ENCODE assay signal across 8 cellular contexts in the genomic region with DNA sequence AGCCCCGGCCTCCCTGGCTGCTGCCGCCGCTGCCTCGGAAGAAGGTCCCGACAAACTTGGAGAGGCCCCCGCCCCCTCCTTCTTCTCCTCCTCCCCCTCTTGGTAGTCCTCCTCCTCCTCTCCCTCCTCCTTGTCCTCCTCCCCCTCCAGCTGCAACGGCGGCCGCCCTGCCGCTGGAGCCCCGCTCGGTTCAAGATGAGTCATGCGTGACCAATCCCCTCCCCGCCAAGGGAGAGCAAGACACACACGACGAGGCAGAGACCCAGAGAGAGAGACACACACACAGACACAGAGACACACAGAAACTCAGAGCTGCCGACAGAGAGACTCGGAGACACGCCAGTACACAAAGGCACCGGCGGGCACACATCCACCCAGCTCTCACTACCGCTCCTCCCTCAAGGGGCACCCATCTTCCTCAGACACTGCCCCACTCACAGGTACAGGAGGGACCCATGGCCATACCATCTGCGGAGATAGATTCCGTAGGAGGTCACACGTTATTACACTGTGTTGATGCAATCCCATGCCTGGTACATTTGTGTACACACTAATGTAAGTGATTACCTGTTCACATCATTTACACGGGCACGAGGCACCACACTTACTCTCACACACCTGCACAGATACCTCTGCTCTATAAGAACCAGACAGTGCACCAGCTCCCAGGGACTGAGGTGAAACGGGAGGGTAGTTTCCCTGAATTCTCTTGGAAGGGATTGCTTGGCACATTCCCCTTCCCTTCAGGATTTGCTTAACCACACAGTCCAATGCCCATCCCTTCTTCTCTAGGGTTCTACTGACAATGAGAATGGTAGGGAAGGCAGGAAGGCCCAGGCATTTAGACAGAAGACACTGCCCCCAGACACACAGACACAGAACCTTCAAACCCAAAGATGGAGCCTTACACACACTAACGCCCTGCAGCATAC. TPM values are rescaled to one million over a fixed set of nuclear protein-coding genes. Genes with fewer than 3 reads are reported as not detected.
DNase-seq lines count a peak whose midpoint lies in the region; ATAC-seq and TF ChIP-seq lines count a peak whose summit lies in the region.

A gene (minus strand): TSS at position 52 of the 932 bp plus-strand sequence. CDS start 217 bp downstream, outside the sequence.

- peaks cover 5% of the 10 kb centered on the region for H3K4me1 ChIP-seq in skeletal muscle satellite cell (ENCODE audit: control insufficient read depth, insufficient read depth, low read length)

- no peaks in the 10 kb centered on the region for H3K36me3 ChIP-seq in WERI-Rb-1
- no peaks in the 10 kb centered on the region for H3K36me3 ChIP-seq in skeletal muscle satellite cell (ENCODE audit: insufficient read depth, low read length)

- DNase-seq in HCEC 1CT (peak; percentile 51), WERI-Rb-1 (peak; percentile 55), left cardiac atrium (no peak), NOMO-1 treated with DMSO at 0.1 percent for 48 hours (lab: John Stamatoyannopoulos, UW; ENCODE audit: unreplicated experiment) (no peak), SKM-1 (lab: John Stamatoyannopoulos, UW; ENCODE audit: unreplicated experiment) (no peak)
- DNase-seq in NK-92 treated with Interleukin-12 subunit alpha and Interleukin-12 subunit beta, amount 100 ng/mL, for 24 hours (lab: John Stamatoyannopoulos, UW) = no peak

- H3K9me3 ChIP-seq in WERI-Rb-1 (ENCODE audit: severe bottlenecking) (peaks cover 16% of the 10 kb centered on the region), skeletal muscle satellite cell (replicated peaks; ENCODE audit: low read length) (no peaks in the 10 kb centered on the region)

- H3K4me3 ChIP-seq in WERI-Rb-1 (ENCODE audit: low read depth, low read length) = peak within 1 kb of the TSS; percentile 41
- H3K4me3 ChIP-seq in skeletal muscle satellite cell (ENCODE audit: low read length) = peak within 1 kb of the TSS; percentile 67

- no peak within 1 kb of the TSS for H3K27ac ChIP-seq in WERI-Rb-1

- H3K27me3 ChIP-seq in WERI-Rb-1 (ENCODE audit: insufficient read depth, low read depth, severe bottlenecking) (peaks cover 80% of the 10 kb centered on the region), skeletal muscle satellite cell (ENCODE audit: control insufficient read depth, insufficient read depth, low read length) (peaks cover 83% of the 10 kb centered on the region)

- H3K4me2 ChIP-seq in skeletal muscle satellite cell (ENCODE audit: low read length) = peak within 1 kb of the TSS; percentile 84

- ATAC-seq in left cardiac atrium = peak; percentile 24 to 62
- ATAC-seq in HG02623 (IDR thresholded peaks at IDR 0.05; ENCODE audit: unreplicated experiment) = no peak

- intact Hi-C loops in left cardiac atrium (cut with DNase I) = no loop called here

- no peak for TF ChIP-seq CTCF in WERI-Rb-1 (IDR thresholded peaks at IDR 0.05; ENCODE audit: low read depth, low read length)

- no peak within 1 kb of the TSS for H3K9ac ChIP-seq in skeletal muscle satellite cell (ENCODE audit: low read depth, low read length)

RNA-seq across cellular contexts. Expression of the gene that starts here (rescaled TPM):
- 10 to 100 TPM in 1 of 2 donors, 1 to 10 TPM in 1; 6.1 to 11.3 TPM for total RNA-seq in left cardiac atrium
- not detected in 2 replicates for total RNA-seq in skeletal muscle satellite cell (2012; rRNA removed)

Comparison
In these comparisons a context has a peak if more than half of its experiments do, and no peak if none do; other contexts are left out.
1. DNase-seq: peak in HCEC 1CT (single experiment) and WERI-Rb-1 (single experiment); none in left cardiac atrium (single experiment), NOMO-1 treated with DMSO at 0.1 percent for 48 hours (single experiment), SKM-1 (single experiment) and NK-92 treated with Interleukin-12 subunit alpha and Interleukin-12 subunit beta, amount 100 ng/mL, for 24 hours (single experiment).